ENCODE assay signal across 8 cellular contexts in genomic region chr1:71080178-71080781, GRCh38. TPM values are rescaled to one million over a fixed set of nuclear protein-coding genes. Genes with fewer than 3 reads are reported as not detected.
DNase-seq lines count a peak whose midpoint lies in the region; ATAC-seq and TF ChIP-seq lines count a peak whose summit lies in the region.

No MANE protein-coding gene starts in this region.

- H3K27ac Mint-ChIP-seq in T-helper 2 cell treated with Interferon-gamma antibody and Interleukin-4, amounts not matched to agents 5 μg/mL and 100 μg/mL, for 36 hours, result peak overlapping the region; percentile 99
- H3K27ac Mint-ChIP-seq in nephron, result peak overlapping the region; percentile 100

- CTCF ChIA-PET in BJ (lab: Yijun Ruan, JAX), result interaction anchor here (1.2 to 1.3 kb wide), 2 partner anchors 15 to 16 kb away, joined by 4 read pairs; no protein-coding TSS in a partner anchor

- no peaks in the 10 kb centered on the region for H3K27me3 ChIP-seq in BJ (ENCODE audit: control insufficient read depth, insufficient read depth, low read length)

- peaks cover 33% of the 10 kb centered on the region for H3K36me3 Mint-ChIP-seq in T-helper 2 cell treated with Interferon-gamma antibody and Interleukin-4, amounts not matched to agents 5 μg/mL and 100 μg/mL, for 36 hours (ENCODE audit: low read depth)
- H3K36me3 Mint-ChIP-seq in nephron (ENCODE audit: low read depth), result peaks cover 21% of the 10 kb centered on the region

- peak overlapping the region; percentile 59 for H3K4me3 ChIP-seq in BJ (ENCODE audit: low read depth, low read length)

- ATAC-seq in GM18498 (IDR thresholded peaks at IDR 0.05; ENCODE audit: unreplicated experiment) (peak; percentile 15), HG03378 (IDR thresholded peaks at IDR 0.05; ENCODE audit: unreplicated experiment) (peak; percentile 0), esophagus mucosa (peak; percentile 34), HG03457 (IDR thresholded peaks at IDR 0.05; ENCODE audit: unreplicated experiment) (no peak), HG02840 (IDR thresholded peaks at IDR 0.05; ENCODE audit: low FRiP score, unreplicated experiment) (no peak)

- H3K9me3 Mint-ChIP-seq in T-helper 2 cell treated with Interferon-gamma antibody and Interleukin-4, amounts not matched to agents 5 μg/mL and 100 μg/mL, for 36 hours, result peaks cover 8% of the 10 kb centered on the region
- H3K9me3 Mint-ChIP-seq in nephron, result no peaks in the 10 kb centered on the region

- TF ChIP-seq CTCF in BJ (IDR thresholded peaks at IDR 0.05; ENCODE audit: insufficient read depth, low read depth, low read length) (no peak), nephron (IDR thresholded peaks at IDR 0.05; ENCODE audit: unreplicated experiment in 3 of 3) (no peak)

- H3K36me3 ChIP-seq in BJ (ENCODE audit: control insufficient read depth, insufficient read depth, low read length), result peaks cover 7% of the 10 kb centered on the region

- H3K4me1 Mint-ChIP-seq in T-helper 2 cell treated with Interferon-gamma antibody and Interleukin-4, amounts not matched to agents 5 μg/mL and 100 μg/mL, for 36 hours (ENCODE audit: low read depth), result peaks cover 27% of the 10 kb centered on the region
- H3K4me1 Mint-ChIP-seq in nephron, result peaks cover 28% of the 10 kb centered on the region

- H3K27me3 Mint-ChIP-seq in T-helper 2 cell treated with Interferon-gamma antibody and Interleukin-4, amounts not matched to agents 5 μg/mL and 100 μg/mL, for 36 hours (ENCODE audit: low read depth), result peaks cover 15% of the 10 kb centered on the region
- no peaks in the 10 kb centered on the region for H3K27me3 Mint-ChIP-seq in nephron (ENCODE audit: low read depth)

- no peak for DNase-seq in BJ (ENCODE audit: low read depth)
- no peak for DNase-seq in T-helper 2 cell treated with Interferon-gamma antibody and Interleukin-4, amounts not matched to agents 5 μg/mL and 100 μg/mL, for 36 hours (ENCODE audit: low spot score)

- POLR2A ChIA-PET in BJ (lab: Charles Lee), result no interaction called here

- peak overlapping the region; percentile 94 for H3K4me3 Mint-ChIP-seq in T-helper 2 cell treated with Interferon-gamma antibody and Interleukin-4, amounts not matched to agents 5 μg/mL and 100 μg/mL, for 36 hours
- H3K4me3 Mint-ChIP-seq in nephron, result peak overlapping the region; percentile 95 to 100 (median 98)

RNA-seq across cellular contexts. Expression of gene ZRANB2, which starts 0.6 kb away (rescaled TPM):
- 35.4 and 60.1 TPM in 2 replicates for polyA plus RNA-seq in BJ (2011; rRNA removed)
- polyA minus RNA-seq in BJ (2011; rRNA and poly(A)+ RNA removed), result 13.3 and 13.6 TPM in 2 replicates
- total RNA-seq in esophagus mucosa, result 30.7 TPM

RNA-seq across cellular contexts. Expression of gene PTGER3, which starts 32.7 kb away (rescaled TPM):
- 0.60 TPM in 2 replicates for polyA plus RNA-seq in BJ (2011; rRNA removed)
- polyA minus RNA-seq in BJ (2011; rRNA and poly(A)+ RNA removed), result 0.66 and 0.67 TPM in 2 replicates
- 0.12 TPM for total RNA-seq in esophagus mucosa

Comparison
In these comparisons a context has a peak if more than half of its experiments do, and no peak if none do; other contexts are left out.
1. ATAC-seq: peak in GM18498 (single experiment), HG03378 (single experiment) and esophagus mucosa (single experiment); none in HG03457 (single experiment) and HG02840 (single experiment).